In the genomic region with DNA sequence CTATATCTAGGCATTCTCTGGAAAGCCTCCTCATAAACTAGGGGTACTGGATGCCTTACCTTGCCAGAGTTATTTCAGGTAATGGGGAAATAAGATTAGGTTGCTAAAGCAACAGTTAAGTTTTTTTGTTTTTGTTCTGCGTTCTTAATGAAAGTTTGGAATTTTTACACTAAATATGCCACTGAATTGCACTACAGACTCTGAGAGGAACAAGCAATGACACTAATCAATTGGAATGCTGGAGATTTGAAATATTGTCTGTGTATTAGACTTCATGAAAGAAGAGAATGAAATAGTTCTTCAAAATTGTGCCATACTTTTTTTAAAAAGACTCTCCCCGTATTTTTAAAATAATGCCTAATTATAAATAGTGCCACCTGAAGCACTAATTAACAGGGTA, we compare ENCODE assay signal across 22 cellular contexts.
A peak's percentile ranks its signal among the peaks of the same experiment; 100 is the strongest.
DNase-seq lines count a peak whose midpoint lies in the region; ATAC-seq, FAIRE-seq and TF ChIP-seq lines count a peak whose summit lies in the region.
"Had no signal": no experiment of that assay in that cellular context is flagged by ENCODE, and none has a peak within 500 bp of the region (broad histone marks: within the 10 kb centered on the region; RNA-seq: fewer than 3 reads in every experiment).

No MANE protein-coding gene starts in this region.

- no peaks in the 10 kb centered on the region for H3K79me1 ChIP-seq in neuronal stem cell (ENCODE audit: low read depth, low read length)

- no peak overlapping the region for H2BK120ac ChIP-seq in neuronal stem cell (ENCODE audit: low read depth, low read length)

- H2BK12ac ChIP-seq in neuronal stem cell (ENCODE audit: low read length): no peak overlapping the region

- H4K8ac ChIP-seq in neuronal stem cell (ENCODE audit: low read depth, low read length): no peak overlapping the region

- H3K4me3 ChIP-seq in AG10803 (ENCODE audit: low read length) (no peak overlapping the region), OCI-LY3 (ENCODE audit: low read length) (no peak overlapping the region), choroid plexus epithelial cell (ENCODE audit: low read depth, low read length) (no peak overlapping the region), neuronal stem cell (ENCODE audit: low read length in 2 of 2) (no peak overlapping the region)
- H3K4me3 ChIP-seq: GM23338, K562 had no signal

- no peaks in the 10 kb centered on the region for H3K9me3 ChIP-seq in OCI-LY3 (ENCODE audit: insufficient read depth, low read length)
- H3K9me3 ChIP-seq in neuronal stem cell (replicated peaks in 1 of 2; ENCODE audit: control insufficient read depth in 2 of 2, insufficient read depth in 1 of 2, low read depth in 1 of 2, low read length in 2 of 2): peaks cover 0 to 2% of the 10 kb centered on the region in 2 donors

- no peak overlapping the region for H3K4ac ChIP-seq in neuronal stem cell (ENCODE audit: low read length)

- DNase-seq in AG10803 (ENCODE audit: low read depth) (peak; percentile 64), choroid plexus epithelial cell (ENCODE audit: low read depth) (peak; percentile 52), neuronal stem cell (ENCODE audit: low spot score) (no peak), SIG-M5 (lab: John Stamatoyannopoulos, UW) (no peak), hypothalamus (lab: John Stamatoyannopoulos, UW) (no peak), D721Med (ENCODE audit: insufficient read length, low spot score) (no peak)
- DNase-seq: DND-41; GDM1; NCI-H1105; NCI-H2081 treated with DMSO at 0.1 percent for 48 hours; NCI-H446 treated with DMSO at 0.1 percent for 48 hours; NCI-H748 treated with DMSO at 0.1 percent for 48 hours; NK-92 treated with Interleukin-12 subunit alpha and Interleukin-12 subunit beta, amount 100 ng/mL, for 24 hours; PC-3; RPMI8226; SHP77 treated with DMSO at 0.1 percent for 48 hours had no signal

- no CpG with 5 or more reads among the region's 2 CpGs for WGBS in neuronal stem cell (ENCODE audit: extremely low coverage in 2 of 2, insufficient read length in 2 of 2, insufficient replicate concordance in 1 of 2), 2 donors

- no peak overlapping the region for H2BK15ac ChIP-seq in neuronal stem cell (ENCODE audit: low read length)

- H2AK5ac ChIP-seq in neuronal stem cell (ENCODE audit: low read depth, low read length): no peak overlapping the region

- H3K9ac ChIP-seq in OCI-LY3 (ENCODE audit: low read length) (no peak overlapping the region), neuronal stem cell (ENCODE audit: low read depth, low read length, poor library complexity) (no peak overlapping the region)

- H4K20me1 ChIP-seq in OCI-LY3 (ENCODE audit: insufficient read depth, low read length): no peaks in the 10 kb centered on the region

- no peak overlapping the region for H3K18ac ChIP-seq in neuronal stem cell (ENCODE audit: low read length)

- peaks cover 31% of the 10 kb centered on the region for H3K4me1 ChIP-seq in OCI-LY3 (ENCODE audit: low read length)
- H3K4me1 ChIP-seq in neuronal stem cell (ENCODE audit: control insufficient read depth in 2 of 2, insufficient read depth in 1 of 2, low read depth in 1 of 2, low read length in 2 of 2): no peaks in the 10 kb centered on the region

- H3K36me3 ChIP-seq in OCI-LY3 (replicated peaks; ENCODE audit: low read depth, low read length) (no peaks in the 10 kb centered on the region), neuronal stem cell (replicated peaks in 1 of 2; ENCODE audit: control insufficient read depth in 2 of 2, insufficient read depth in 2 of 2, low read length in 2 of 2) (no peaks in the 10 kb centered on the region)

- H4K91ac ChIP-seq in neuronal stem cell (ENCODE audit: low read depth, low read length, poor library complexity): no peak overlapping the region

- no peaks in the 10 kb centered on the region for H3K79me2 ChIP-seq in OCI-LY3 (ENCODE audit: low read length)

- no peak for TF ChIP-seq CTCF in AG10803 (conservative IDR thresholded peaks at IDR 0.05; ENCODE audit: low read length)
- TF ChIP-seq CTCF in OCI-LY3 (IDR thresholded peaks at IDR 0.05; ENCODE audit: low read depth, low read length): no peak
- TF ChIP-seq CTCF in choroid plexus epithelial cell (conservative IDR thresholded peaks at IDR 0.05; ENCODE audit: low read depth, low read length): no peak
- no peak for TF ChIP-seq CTCF in D721Med (IDR thresholded peaks at IDR 0.05; ENCODE audit: insufficient read depth, missing control alignments)

- no peak overlapping the region for H3K27ac ChIP-seq in OCI-LY3 (ENCODE audit: low read length)
- H3K27ac ChIP-seq in neuronal stem cell (replicated peaks; ENCODE audit: low read length): no peak overlapping the region

- no peak overlapping the region; the same call in 1 of the 2 replicates for H2AFZ ChIP-seq in OCI-LY3 (ENCODE audit: low read depth, low read length)
- H2AFZ ChIP-seq in neuronal stem cell (ENCODE audit: low read length): peak overlapping the region; percentile 33
- H2AFZ ChIP-seq: GM23338 had no signal

- ATAC-seq in GM21825 (IDR thresholded peaks at IDR 0.05; ENCODE audit: unreplicated experiment): no peak
- ATAC-seq: HCT116, K562, SK-N-SH treated with all-trans-retinoic acid at 6 μM for 48 hours had no signal

- H3K27me3 ChIP-seq in OCI-LY3 (ENCODE audit: low read depth, low read length) (no peaks in the 10 kb centered on the region), neuronal stem cell (ENCODE audit: control insufficient read depth in 3 of 3, insufficient read depth in 3 of 3, low read depth in 1 of 3, low read length in 3 of 3) (no peaks in the 10 kb centered on the region)

- H2BK5ac ChIP-seq in neuronal stem cell (ENCODE audit: low read length): no peak overlapping the region

- H3K23ac ChIP-seq in neuronal stem cell (ENCODE audit: low read depth, low read length, poor library complexity): no peak overlapping the region

- H3K4me2 ChIP-seq in OCI-LY3 (ENCODE audit: low read length) (peak overlapping the region; percentile 70; the same call in 1 of the 2 replicates), neuronal stem cell (ENCODE audit: insufficient read depth, low read length, poor library complexity, severe bottlenecking) (no peak overlapping the region)
- H3K4me2 ChIP-seq: GM23338 had no signal

- FAIRE-seq in D721Med (lab: Jason Lieb, UNC): no peak
- FAIRE-seq: K562 had no signal

- no peak overlapping the region for H3K14ac ChIP-seq in neuronal stem cell (ENCODE audit: low read length)

Comparison
In these comparisons a context has a peak if more than half of its experiments do, and no peak if none do; other contexts are left out.
1. DNase-seq: peak in AG10803 (single experiment) and choroid plexus epithelial cell (single experiment); none in neuronal stem cell (single experiment), SIG-M5 (single experiment), hypothalamus (0 of 51) and D721Med (single experiment).